Comparison of ENCODE assay signal across 16 cellular contexts in the genomic region with DNA sequence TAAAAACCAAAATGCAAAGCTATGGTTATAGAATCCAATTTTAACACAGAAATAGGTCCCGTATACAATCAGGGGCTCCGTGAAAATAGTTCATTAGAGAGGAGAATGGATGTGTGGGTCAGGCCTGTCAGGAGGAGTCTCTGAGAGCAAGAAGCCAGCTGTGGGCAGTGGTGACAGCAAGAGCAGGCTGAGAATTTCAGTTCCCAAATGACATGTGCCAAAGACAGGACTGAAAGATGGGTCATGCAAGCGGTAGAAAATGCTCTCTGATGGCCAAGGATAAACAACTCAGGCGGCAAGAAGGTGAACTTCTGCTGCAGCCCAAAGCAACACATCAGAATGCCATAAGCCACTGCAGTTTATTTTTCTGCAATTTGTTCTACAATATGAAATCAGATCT.
DNase-seq lines count a peak whose midpoint lies in the region; ATAC-seq, FAIRE-seq and TF ChIP-seq lines count a peak whose summit lies in the region.
"Had no signal": no experiment of that assay in that cellular context is flagged by ENCODE, and none has a peak within 500 bp of the region (broad histone marks: within the 10 kb centered on the region; RNA-seq: fewer than 3 reads in every experiment).

No MANE protein-coding gene starts in this region.

- no peak overlapping the region for H3K4me3 ChIP-seq in vagina
- H3K4me3 ChIP-seq: right atrium auricular region had no signal

- H3K9me3 ChIP-seq in vagina = no peaks in the 10 kb centered on the region
- H3K9me3 ChIP-seq: right atrium auricular region had no signal

- DNase-seq in GM12891 (ENCODE audit: insufficient read length, low spot score) (peak; percentile 9), vagina (ENCODE audit: extremely low spot score in 2 of 2) (no peak), NCI-H1436 (lab: John Stamatoyannopoulos, UW) (no peak), MV-4-11 (lab: John Stamatoyannopoulos, UW) (no peak), NCI-H2196 (lab: John Stamatoyannopoulos, UW; ENCODE audit: unreplicated experiment) (no peak)
- DNase-seq: ACHN; activated gamma-delta T cell; DMS79 treated with DMSO at 0.1 percent for 48 hours; hypothalamus; NCI-H1417; NK-92 treated with Interleukin-12 subunit alpha and Interleukin-12 subunit beta, amount 100 ng/mL, for 24 hours had no signal

- ATAC-seq in GM19452 (IDR thresholded peaks at IDR 0.05; ENCODE audit: unreplicated experiment) (peak; percentile 85), HG02610 (IDR thresholded peaks at IDR 0.05; ENCODE audit: unreplicated experiment) (peak; percentile 60), HG03558 (IDR thresholded peaks at IDR 0.05; ENCODE audit: extremely low read depth, unreplicated experiment) (peak; percentile 77)

- H3K36me3 ChIP-seq in vagina = no peaks in the 10 kb centered on the region
- H3K36me3 ChIP-seq: right atrium auricular region had no signal

- no peak for TF ChIP-seq POLR2A in GM12891 (IDR thresholded peaks at IDR 0.05; ENCODE audit: low read depth, low read length)
- no peak for TF ChIP-seq POLR2A in vagina (IDR thresholded peaks at IDR 0.05)

- intact Hi-C loops in vagina (cut with DNase I) = no loop called here

- no peaks in the 10 kb centered on the region for H3K27me3 ChIP-seq in vagina
- H3K27me3 ChIP-seq: right atrium auricular region had no signal

- H3K4me1 ChIP-seq in vagina = no peaks in the 10 kb centered on the region

- no peak for TF ChIP-seq CTCF in vagina (IDR thresholded peaks at IDR 0.05)

- peak; percentile 35 for FAIRE-seq in GM12891 (lab: Jason Lieb, UNC)
- FAIRE-seq: H54 had no signal

- no peak overlapping the region for H3K27ac ChIP-seq in vagina
- H3K27ac ChIP-seq: right atrium auricular region had no signal

TF ChIP-seq in GM12891, 5 proteins besides CTCF, POLR2A, EP300 and RAD21:
- TF ChIP-seq PAX5 (IDR thresholded peaks at IDR 0.05; ENCODE audit: insufficient read depth, low read length, severe bottlenecking) (no peak), SPI1 (IDR thresholded peaks at IDR 0.05; ENCODE audit: low read depth, low read length) (peak; percentile 45; the same call in 1 of the 2 replicates)
TF ChIP-seq in GM12891: peak in this region for 1.
